In the genomic region with DNA sequence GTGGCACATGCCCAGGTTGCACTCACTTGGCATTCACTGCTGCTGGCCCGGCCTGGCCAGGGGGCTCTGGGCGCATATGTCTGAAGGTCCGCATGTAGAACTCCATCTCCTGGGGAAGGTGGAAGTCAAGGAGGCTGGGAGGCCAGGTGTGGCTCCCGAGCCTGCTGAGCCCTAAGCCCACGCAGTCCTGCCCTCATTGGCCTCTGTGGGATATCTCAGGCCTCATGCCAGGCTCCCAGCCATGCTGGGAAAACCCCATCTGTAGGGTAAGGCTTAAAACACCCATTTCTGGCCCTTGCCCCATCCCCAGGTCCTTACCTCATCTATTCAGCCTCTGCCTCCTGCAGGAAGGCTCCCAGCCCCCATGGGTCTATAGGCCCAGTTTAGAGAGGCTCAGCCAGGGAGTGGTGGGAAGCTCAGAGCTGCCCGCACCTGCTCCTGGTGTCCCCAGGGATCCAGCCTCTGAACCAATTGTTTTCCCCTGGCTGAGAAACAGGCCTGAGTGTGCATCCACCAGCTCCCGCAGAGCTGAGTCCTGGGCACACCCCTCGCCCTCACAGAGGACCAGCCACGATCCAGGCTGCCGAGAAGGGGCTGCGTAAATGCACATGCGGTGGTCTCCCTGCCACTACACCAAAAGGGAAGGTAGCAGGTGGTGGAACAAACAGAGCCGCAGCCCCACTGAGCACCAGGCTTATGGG, we compare ENCODE assay signal across 9 cellular contexts. TPM values are rescaled to one million over a fixed set of nuclear protein-coding genes. Genes with fewer than 3 reads are reported as not detected.
DNase-seq lines count a peak whose midpoint lies in the region; ATAC-seq lines count a peak whose summit lies in the region.
"Had no signal": no experiment of that assay in that cellular context is flagged by ENCODE, and none has a peak within 500 bp of the region (broad histone marks: within the 10 kb centered on the region; RNA-seq: fewer than 3 reads in every experiment).

No MANE protein-coding gene starts in this region.

- H3K4me3 Mint-ChIP-seq in activated T-cell treated with anti-CD3 and anti-CD28 coated beads, Interleukin-2, amount 50 U/mL, for 4 hours: no peak overlapping the region

- no peak for ATAC-seq in activated T-cell treated with anti-CD3 and anti-CD28 coated beads, Interleukin-2, amount 50 U/mL, for 4 hours
- ATAC-seq: activated CD4-positive, CD25-positive, alpha-beta regulatory T cell treated with anti-CD3 and anti-CD28 coated beads, Interleukin-2, amount 50 U/mL, for 24 hours had no signal

- peaks cover 10% of the 10 kb centered on the region for H3K4me1 Mint-ChIP-seq in activated T-cell treated with anti-CD3 and anti-CD28 coated beads, Interleukin-2, amount 50 U/mL, for 4 hours (ENCODE audit: low read depth)

- peaks cover 41% of the 10 kb centered on the region for H3K27me3 Mint-ChIP-seq in activated T-cell treated with anti-CD3 and anti-CD28 coated beads, Interleukin-2, amount 50 U/mL, for 4 hours (ENCODE audit: low read depth)

- no peaks in the 10 kb centered on the region for H3K36me3 Mint-ChIP-seq in activated T-cell treated with anti-CD3 and anti-CD28 coated beads, Interleukin-2, amount 50 U/mL, for 4 hours (ENCODE audit: insufficient read depth)

- peak; percentile 86 for DNase-seq in LHCN-M2 (ENCODE audit: low read depth)
- peak; percentile 15 for DNase-seq in NCI-H774 (lab: John Stamatoyannopoulos, UW)
- DNase-seq in glomerular visceral epithelial cell (ENCODE audit: extremely low spot score): peak; percentile 56
- peak in 1 of 49 donors; percentile 22 for DNase-seq in substantia nigra (lab: John Stamatoyannopoulos, UW)
- DNase-seq in KBM-7: no peak
- DNase-seq in SW 1271 (lab: John Stamatoyannopoulos, UW): no peak
- no peak for DNase-seq in activated T-cell treated with anti-CD3 and anti-CD28 coated beads, Interleukin-2, amount 50 U/mL, for 4 hours
- DNase-seq: effector memory CD4-positive, alpha-beta T cell had no signal

- H3K27ac ChIP-seq in substantia nigra (ENCODE audit: low read depth, low read length, poor library complexity, severe bottlenecking): peak overlapping the region; percentile 21

- H3K9me3 Mint-ChIP-seq in activated T-cell treated with anti-CD3 and anti-CD28 coated beads, Interleukin-2, amount 50 U/mL, for 4 hours: no peaks in the 10 kb centered on the region

- in situ Hi-C loops in KBM-7 (cut with MboI; ENCODE audit: low pct_unique_long_range_greater_than_20kb, low sequenced_read_pairs): no loop called here

RNA-seq across cellular contexts. Expression of a gene that starts 2.3 kb away (rescaled TPM):
- total RNA-seq in LHCN-M2 (2014; rRNA removed): 11.9 and 17.6 TPM in 2 replicates
- 14.9 TPM for polyA plus RNA-seq in LHCN-M2 (2012)
- total RNA-seq in activated T-cell treated with anti-CD3 and anti-CD28 coated beads, Interleukin-2, amount 50 U/mL, for 4 hours: under 1 TPM in 1 of 3 donors, not detected in 2; 0.20 TPM

RNA-seq across cellular contexts. Expression of a gene that starts 20.7 kb away (rescaled TPM):
- total RNA-seq in LHCN-M2 (2014; rRNA removed): 9.9 and 13.5 TPM in 2 replicates
- polyA plus RNA-seq in LHCN-M2 (2012): 6.9 TPM
- total RNA-seq in activated T-cell treated with anti-CD3 and anti-CD28 coated beads, Interleukin-2, amount 50 U/mL, for 4 hours: under 1 TPM; 0.61 to 0.99 (median 0.79) TPM

RNA-seq across cellular contexts. Expression of a gene that starts 35.3 kb away (rescaled TPM):
- 0.17 and 0.58 TPM in 2 replicates for total RNA-seq in LHCN-M2 (2014; rRNA removed)
- 0.09 TPM for polyA plus RNA-seq in LHCN-M2 (2012)
- total RNA-seq in activated T-cell treated with anti-CD3 and anti-CD28 coated beads, Interleukin-2, amount 50 U/mL, for 4 hours: 1 to 10 TPM; 3.9 to 6.1 (median 5.2) TPM

Comparison
In these comparisons a context has a peak if more than half of its experiments do, and no peak if none do; other contexts are left out.
1. DNase-seq: peak in LHCN-M2 (single experiment), NCI-H774 (single experiment) and glomerular visceral epithelial cell (single experiment); none in KBM-7 (single experiment), SW 1271 (0 of 2) and activated T-cell treated with anti-CD3 and anti-CD28 coated beads, Interleukin-2, amount 50 U/mL, for 4 hours (single experiment).
2. RNA of a gene that starts 2.3 kb away (total RNA-seq): 11.9 to 17.6 TPM in LHCN-M2; 0.20 TPM in activated T-cell treated with anti-CD3 and anti-CD28 coated beads, Interleukin-2, amount 50 U/mL, for 4 hours; every median in the first group is over 10 times any median in the second.